In genomic region chr10:110834622-110835219, GRCh38 we compare ENCODE assay signal across 9 cellular contexts. TPM values are rescaled to one million over a fixed set of nuclear protein-coding genes. Genes with fewer than 3 reads are reported as not detected.
DNase-seq lines count a peak whose midpoint lies in the region; ATAC-seq, FAIRE-seq and TF ChIP-seq lines count a peak whose summit lies in the region.
"Had no signal": no experiment of that assay in that cellular context is flagged by ENCODE, and none has a peak within 500 bp of the region (broad histone marks: within the 10 kb centered on the region; RNA-seq: fewer than 3 reads in every experiment).

No MANE protein-coding gene starts in this region.

- in situ Hi-C loops in G401 (cut with HindIII; ENCODE audit: low sequenced_read_pairs): no loop called here

- no peaks in the 10 kb centered on the region for H3K9me3 Mint-ChIP-seq in osteocyte (ENCODE audit: unreplicated experiment)
- H3K9me3 Mint-ChIP-seq in activated T-helper 17 cell treated with anti-CD3 and anti-CD28 coated beads, Interleukin-2, amount 50 U/mL, for 72 hours: no peaks in the 10 kb centered on the region

- peak overlapping the region; percentile 58 for H3K27ac Mint-ChIP-seq in osteocyte (ENCODE audit: unreplicated experiment)
- no peak overlapping the region for H3K27ac Mint-ChIP-seq in activated T-helper 17 cell treated with anti-CD3 and anti-CD28 coated beads, Interleukin-2, amount 50 U/mL, for 72 hours

- peak; percentile 86 for DNase-seq in ELF-1 (ENCODE audit: low read depth, low spot score)
- DNase-seq in NCI-H2227 (lab: John Stamatoyannopoulos, UW; ENCODE audit: unreplicated experiment): peak; percentile 62
- DNase-seq in osteocyte (ENCODE audit: extremely low spot score, unreplicated experiment): no peak
- DNase-seq in G401 (ENCODE audit: low spot score): no peak
- no peak for DNase-seq in frontal cortex (ENCODE audit: low spot score in 2 of 2)
- DNase-seq in HK-2 (ENCODE audit: unreplicated experiment): no peak

- H3K36me3 Mint-ChIP-seq in osteocyte (ENCODE audit: unreplicated experiment): no peaks in the 10 kb centered on the region
- H3K36me3 Mint-ChIP-seq in activated T-helper 17 cell treated with anti-CD3 and anti-CD28 coated beads, Interleukin-2, amount 50 U/mL, for 72 hours (ENCODE audit: low read depth): no peaks in the 10 kb centered on the region

- no peak for TF ChIP-seq CTCF in osteocyte (IDR thresholded peaks at IDR 0.05)

- no peak overlapping the region for H3K4me3 Mint-ChIP-seq in osteocyte (ENCODE audit: unreplicated experiment)
- H3K4me3 Mint-ChIP-seq in activated T-helper 17 cell treated with anti-CD3 and anti-CD28 coated beads, Interleukin-2, amount 50 U/mL, for 72 hours: no peak overlapping the region

- FAIRE-seq in endometrium (lab: Jason Lieb, UNC): peak; percentile 82
- no peak for FAIRE-seq in frontal cortex (lab: Jason Lieb, UNC)
- FAIRE-seq: GM18507 had no signal

- ATAC-seq in activated T-helper 17 cell treated with anti-CD3 and anti-CD28 coated beads, Interleukin-2, amount 50 U/mL, for 72 hours (replicated peaks): no peak

- no peaks in the 10 kb centered on the region for H3K27me3 Mint-ChIP-seq in osteocyte (ENCODE audit: unreplicated experiment)
- no peaks in the 10 kb centered on the region for H3K27me3 Mint-ChIP-seq in activated T-helper 17 cell treated with anti-CD3 and anti-CD28 coated beads, Interleukin-2, amount 50 U/mL, for 72 hours

- peaks cover 47% of the 10 kb centered on the region for H3K4me1 Mint-ChIP-seq in osteocyte (ENCODE audit: unreplicated experiment)
- H3K4me1 Mint-ChIP-seq in activated T-helper 17 cell treated with anti-CD3 and anti-CD28 coated beads, Interleukin-2, amount 50 U/mL, for 72 hours: peaks cover 5% of the 10 kb centered on the region

RNA-seq across cellular contexts. Expression of gene PDCD4, which starts 37.0 kb away (rescaled TPM):
- total RNA-seq in osteocyte (106 TPM in 2 replicates), frontal cortex (46.9 TPM)
- total RNA-seq in G401 (2014; rRNA removed; shearing (Covaris generic)): 10.8 and 43.0 TPM in 2 replicates
- total RNA-seq in activated T-helper 17 cell treated with anti-CD3 and anti-CD28 coated beads, Interleukin-2, amount 50 U/mL, for 72 hours: 100 to 1,000 TPM in 1 of 2 donors, 10 to 100 TPM in 1; 59.0 to 140 TPM

Comparison
In these comparisons a context has a peak if more than half of its experiments do, and no peak if none do; other contexts are left out.
1. DNase-seq: peak in ELF-1 (single experiment) and NCI-H2227 (single experiment); none in osteocyte (single experiment), G401 (single experiment), frontal cortex (0 of 2) and HK-2 (single experiment).